ENCODE assay signal across 11 cellular contexts in genomic region chr2:126664639-126665038, GRCh38. TPM values are rescaled to one million over a fixed set of nuclear protein-coding genes. Genes with fewer than 3 reads are reported as not detected.
DNase-seq lines count a peak whose midpoint lies in the region; ATAC-seq and TF ChIP-seq lines count a peak whose summit lies in the region.
"Had no signal": no experiment of that assay in that cellular context is flagged by ENCODE, and none has a peak within 500 bp of the region (broad histone marks: within the 10 kb centered on the region; RNA-seq: fewer than 3 reads in every experiment).

No MANE protein-coding gene starts in this region.

- no peak overlapping the region for H3K27ac ChIP-seq in A673 (ENCODE audit: low read depth, low read length, poor library complexity, severe bottlenecking)
- H3K27ac ChIP-seq in aorta (ENCODE audit: low read depth in 1 of 2, low read length in 2 of 2) = no peak overlapping the region

- WGBS in aorta, 2 donors = 24 to 42% methylated on average over 2 of the region's 2 CpGs

- H3K4me1 Mint-ChIP-seq in immature natural killer cell = peaks cover 88 to 99% of the 10 kb centered on the region in 2 donors

- POLR2A ChIA-PET in A673 (lab: Charles Lee; ENCODE audit: low non-redundant PET) = no interaction called here

- intact Hi-C loops in A673 (cut with micrococcal nuclease; ENCODE audit: unreplicated experiment) = no loop called here
- intact Hi-C loops in aorta (cut with DNase I) = no loop called here

- peaks cover 0 to 11% (median 4%) of the 10 kb centered on the region in 3 donors for H3K27me3 Mint-ChIP-seq in immature natural killer cell (ENCODE audit: low read depth in 3 of 3)

- peak overlapping the region; percentile 86 to 98 (median 94) for H3K27ac Mint-ChIP-seq in immature natural killer cell

- CTCF ChIA-PET in A673 (lab: Charles Lee) = no interaction called here

- H3K4me3 ChIP-seq in A673 (ENCODE audit: low read depth, low read length, poor library complexity, severe bottlenecking) = no peak overlapping the region
- no peak overlapping the region for H3K4me3 ChIP-seq in aorta (ENCODE audit: low read length in 2 of 2)

- TF ChIP-seq CTCF in A673 (conservative IDR thresholded peaks at IDR 0.05; ENCODE audit: low read depth, low read length) = no peak

- H3K36me3 ChIP-seq in A673 (ENCODE audit: insufficient read depth, low read length, poor library complexity, severe bottlenecking) (no peaks in the 10 kb centered on the region), aorta (ENCODE audit: control insufficient read depth in 1 of 2, insufficient read depth in 2 of 2, low read length in 1 of 2) (peaks cover 0 to 1% of the 10 kb centered on the region in 2 donors)

- no peaks in the 10 kb centered on the region for H3K4me1 ChIP-seq in A673 (ENCODE audit: insufficient read depth, low read length, poor library complexity, severe bottlenecking)
- no peaks in the 10 kb centered on the region for H3K4me1 ChIP-seq in aorta (ENCODE audit: control insufficient read depth in 1 of 2, insufficient read depth in 2 of 2, low read length in 2 of 2)

- H3K9me3 Mint-ChIP-seq in immature natural killer cell = no peaks in the 10 kb centered on the region

- ATAC-seq in GM18502 (IDR thresholded peaks at IDR 0.05; ENCODE audit: poor library complexity, unreplicated experiment) (peak; percentile 39), GM21423 (IDR thresholded peaks at IDR 0.05; ENCODE audit: unreplicated experiment) (peak; percentile 22), HG03354 (IDR thresholded peaks at IDR 0.05; ENCODE audit: poor library complexity, severe bottlenecking, unreplicated experiment) (peak; percentile 45), aorta (ENCODE audit: low FRiP score) (no peak)

- H3K27me3 ChIP-seq in A673 (replicated peaks; ENCODE audit: insufficient read depth, low read depth, low read length, poor library complexity) (no peaks in the 10 kb centered on the region), aorta (ENCODE audit: control insufficient read depth in 1 of 2, insufficient read depth in 2 of 2, low read length in 1 of 2) (no peaks in the 10 kb centered on the region)

- no TSS peak for BruUV-seq in A673 (replicated peaks; lab: Mats Ljungman, UMichigan)

- DNase-seq in immature natural killer cell = no peak
- DNase-seq in DMS 273 (lab: John Stamatoyannopoulos, UW; ENCODE audit: unreplicated experiment) = no peak
- no peak for DNase-seq in activated CD8-positive, alpha-beta memory T cell treated with anti-CD3 and anti-CD28 coated beads, Interleukin-2, amount 50 U/mL, for 4 hours
- DNase-seq in A673 (ENCODE audit: low spot score) = no peak
- DNase-seq in aorta = no peak
- DNase-seq: cortex of kidney, islet precursor cell, NCI-H146 had no signal

- no peaks in the 10 kb centered on the region for H3K9me3 ChIP-seq in A673 (ENCODE audit: low read depth, low read length, poor library complexity, severe bottlenecking)
- no peaks in the 10 kb centered on the region for H3K9me3 ChIP-seq in aorta (ENCODE audit: control insufficient read depth, low read length)

- peak overlapping the region in 4 of 5 donors; percentile 63 to 75 (median 66) for H3K4me3 Mint-ChIP-seq in immature natural killer cell

- no peaks in the 10 kb centered on the region for H3K36me3 Mint-ChIP-seq in immature natural killer cell

RNA-seq across cellular contexts. Expression of gene GYPC, which starts 8.7 kb away (rescaled TPM):
- polyA plus RNA-seq in immature natural killer cell (100 to 1,000 TPM; 164 to 231 (median 178) TPM), aorta (100 to 1,000 TPM; 118 to 173 TPM)
- total RNA-seq in A673 (2021) (0.75 TPM in 1 of 2 replicates, not detected in the other), aorta (10 to 100 TPM; 79.5 to 91.2 TPM)

Comparison
In these comparisons a context has a peak if more than half of its experiments do, and no peak if none do; other contexts are left out.
1. RNA of gene GYPC, which starts 8.7 kb away (total RNA-seq): 79.5 to 91.2 TPM in aorta; 0.75 TPM in A673; every median in the first group is over 10 times any median in the second.